ENCODE assay signal across 8 cellular contexts in genomic region chr1:8604041-8604942, GRCh38.
A peak's percentile ranks its signal among the peaks of the same experiment; 100 is the strongest.
DNase-seq lines count a peak whose midpoint lies in the region; ATAC-seq and TF ChIP-seq lines count a peak whose summit lies in the region.

No MANE protein-coding gene starts in this region.

- no peaks in the 10 kb centered on the region for H3K9me3 ChIP-seq in OCI-LY7 (ENCODE audit: low read length)
- no peaks in the 10 kb centered on the region for H3K9me3 ChIP-seq in esophagus muscularis mucosa
- H3K9me3 ChIP-seq in PC-3 (ENCODE audit: low read length) = no peaks in the 10 kb centered on the region

- CTCF ChIA-PET in OCI-LY7 (lab: Charles Lee; ENCODE audit: unreplicated experiment) = no interaction called here
- CTCF ChIA-PET in PC-3 (lab: Charles Lee) = no interaction called here

- H3K4me3 ChIP-seq in OCI-LY7 (ENCODE audit: low read depth, low read length, poor library complexity, severe bottlenecking) = no peak overlapping the region
- H3K4me3 ChIP-seq in esophagus muscularis mucosa = no peak overlapping the region
- no peak overlapping the region for H3K4me3 ChIP-seq in PC-3 (ENCODE audit: low read length)
- no peak overlapping the region for H3K4me3 ChIP-seq in lower leg skin (ENCODE audit: low read depth, poor library complexity, severe bottlenecking)

- peak overlapping the region; percentile 82 for H3K4me3 Mint-ChIP-seq in natural killer cell

- TF ChIP-seq CTCF in OCI-LY7 (conservative IDR thresholded peaks at IDR 0.05; ENCODE audit: low read length) = no peak
- TF ChIP-seq CTCF in natural killer cell (IDR thresholded peaks at IDR 0.05) = no peak
- no peak for TF ChIP-seq CTCF in esophagus muscularis mucosa (IDR thresholded peaks at IDR 0.05)
- no peak for TF ChIP-seq CTCF in PC-3 (conservative IDR thresholded peaks at IDR 0.05; ENCODE audit: low read depth, low read length)
- no peak for TF ChIP-seq CTCF in lower leg skin (IDR thresholded peaks at IDR 0.05)

- no peak overlapping the region for H3K9ac ChIP-seq in PC-3 (ENCODE audit: low read length)

- POLR2A ChIA-PET in OCI-LY7 (lab: Charles Lee) = no interaction called here
- POLR2A ChIA-PET in PC-3 (lab: Charles Lee; ENCODE audit: unreplicated experiment) = no interaction called here

- H3K4me2 ChIP-seq in OCI-LY7 (ENCODE audit: low read length) (peak overlapping the region; percentile 30; the same call in 1 of the 2 replicates), PC-3 (ENCODE audit: low read length) (no peak overlapping the region)

- H3K9me2 ChIP-seq in OCI-LY7 (ENCODE audit: insufficient read depth, low read length) (no peaks in the 10 kb centered on the region), PC-3 (replicated peaks; ENCODE audit: low read length) (no peaks in the 10 kb centered on the region)

- WGBS in esophagus muscularis mucosa = 74% methylated on average over 7 of the region's 7 CpGs
- 77 to 78% methylated on average over 7 of the region's 7 CpGs for WGBS in lower leg skin, 2 donors

- no peaks in the 10 kb centered on the region for H4K20me1 ChIP-seq in OCI-LY7 (ENCODE audit: insufficient read depth, low read length)
- H4K20me1 ChIP-seq in PC-3 (ENCODE audit: low read length) = no peaks in the 10 kb centered on the region

- H3K27me3 ChIP-seq in esophagus muscularis mucosa = no peaks in the 10 kb centered on the region
- no peaks in the 10 kb centered on the region for H3K27me3 ChIP-seq in PC-3 (ENCODE audit: low read length)

- H3K27ac ChIP-seq in OCI-LY7 (ENCODE audit: low read depth, low read length, poor library complexity, severe bottlenecking) (no peak overlapping the region), esophagus muscularis mucosa (replicated peaks in 1 of 4) (no peak overlapping the region), PC-3 (ENCODE audit: low read length) (no peak overlapping the region)

- TF ChIP-seq POLR2A in esophagus muscularis mucosa (IDR thresholded peaks at IDR 0.05; ENCODE audit: low read depth) (no peak), lower leg skin (IDR thresholded peaks at IDR 0.05) (no peak)

- H3K36me3 Mint-ChIP-seq in natural killer cell = no peaks in the 10 kb centered on the region

- ATAC-seq in GM18498 (IDR thresholded peaks at IDR 0.05; ENCODE audit: unreplicated experiment) (peak; percentile 85), GM21717 (IDR thresholded peaks at IDR 0.05; ENCODE audit: unreplicated experiment) (peak; percentile 76), natural killer cell (peak; percentile 21 to 61 (median 52)), PC-3 (no peak)

- H3K9me3 Mint-ChIP-seq in natural killer cell = no peaks in the 10 kb centered on the region

- DNase-seq in OCI-LY7 (ENCODE audit: low spot score) (no peak), natural killer cell (no peak), esophagus muscularis mucosa (ENCODE audit: extremely low spot score) (no peak), PC-3 (no peak), pons (ENCODE audit: low spot score) (no peak), lower leg skin (ENCODE audit: low spot score in 2 of 2) (no peak)

- H3K27me3 Mint-ChIP-seq in natural killer cell (ENCODE audit: low read depth in 2 of 2) = no peaks in the 10 kb centered on the region

- peaks cover 3% of the 10 kb centered on the region; the same call in 1 of the 2 replicates for H3K36me3 ChIP-seq in OCI-LY7 (ENCODE audit: insufficient read depth, low read length)
- H3K36me3 ChIP-seq in esophagus muscularis mucosa = no peaks in the 10 kb centered on the region
- H3K36me3 ChIP-seq in PC-3 (ENCODE audit: low read depth, low read length) = no peaks in the 10 kb centered on the region

- no peak overlapping the region for H2AFZ ChIP-seq in OCI-LY7 (ENCODE audit: low read length)
- H2AFZ ChIP-seq in PC-3 (ENCODE audit: low read length) = no peak overlapping the region

- H3F3A ChIP-seq in PC-3 (ENCODE audit: low read length, unreplicated experiment) = no peaks in the 10 kb centered on the region

- H3K4me1 ChIP-seq in OCI-LY7 (ENCODE audit: insufficient read depth, low read length, poor library complexity, severe bottlenecking) (peaks cover 18% of the 10 kb centered on the region), esophagus muscularis mucosa (peaks cover 9 to 16% (median 12%) of the 10 kb centered on the region in 4 donors), PC-3 (ENCODE audit: insufficient read depth, low read length) (0 out of 2 replicates have a peak, but pooled peaks cover 5% of the 10 kb centered on the region)

- H3K79me2 ChIP-seq in OCI-LY7 (ENCODE audit: insufficient read depth, low read depth, low read length) = no peaks in the 10 kb centered on the region
- H3K79me2 ChIP-seq in PC-3 (ENCODE audit: low read length) = no peaks in the 10 kb centered on the region

- H3K27ac Mint-ChIP-seq in natural killer cell = peak overlapping the region; percentile 86 to 94

- TF ChIP-seq EP300 in esophagus muscularis mucosa (IDR thresholded peaks at IDR 0.05) = no peak

- BruUV-seq in OCI-LY7 (replicated peaks; lab: Mats Ljungman, UMichigan) (no TSS peak), PC-3 (replicated peaks; lab: Mats Ljungman, UMichigan) (no TSS peak)

- intact Hi-C loops in OCI-LY7 (cut with micrococcal nuclease; ENCODE audit: unreplicated experiment) (no loop called here), natural killer cell (cut with micrococcal nuclease) (loop anchor here (5.0 kb wide), 2 partner anchors 38 to 42 kb away; no protein-coding TSS in a partner anchor), esophagus muscularis mucosa (cut with DNase I) (no loop called here), PC-3 (cut with micrococcal nuclease) (no loop called here), lower leg skin (cut with DNase I; ENCODE audit: low total_unique reads) (no loop called here)

- peaks cover 44% of the 10 kb centered on the region in 2 donors for H3K4me1 Mint-ChIP-seq in natural killer cell
